In genomic region chr6:118893882-118894424, GRCh38 we compare ENCODE assay signal across 8 cellular contexts. TPM values are rescaled to one million over a fixed set of nuclear protein-coding genes. Genes with fewer than 3 reads are reported as not detected.
DNase-seq lines count a peak whose midpoint lies in the region; ATAC-seq and TF ChIP-seq lines count a peak whose summit lies in the region.

Gene ASF1A, plus strand, starts transcription at chr6:118894152. Its CDS starts 262 bp downstream, at chr6:118894414.

- peak within 1 kb of the TSS; percentile 77 for H3K4me3 ChIP-seq in naive thymus-derived CD4-positive, alpha-beta T cell (ENCODE audit: low read length)

- POLR2A ChIA-PET in naive thymus-derived CD4-positive, alpha-beta T cell (lab: Charles Lee): interaction anchor here (0.6 to 7.9 kb wide), 33 partner anchors 11 to 453 kb away, joined by 3 to 55 read pairs (median 4); partner anchors contain the start of gene MCM9

- peaks cover 0 to 2% (median 0%) of the 10 kb centered on the region in 5 donors for H3K27me3 Mint-ChIP-seq in naive thymus-derived CD4-positive, alpha-beta T cell

- intact Hi-C loops in naive thymus-derived CD4-positive, alpha-beta T cell (cut with micrococcal nuclease): loop anchor here (1.0 to 10.0 kb wide), 26 partner anchors 8 to 1412 kb away; partner anchors contain the start of genes CEP85L (in 2 of the 2), FAM184A (in 2 of the 2), MAN1A1 (in 2 of the 2) and DCBLD1 (in 1 of the 2)

- peaks cover 0 to 5% (median 0%) of the 10 kb centered on the region in 11 donors for H3K9me3 Mint-ChIP-seq in naive thymus-derived CD4-positive, alpha-beta T cell

- H3K9me3 ChIP-seq in naive thymus-derived CD4-positive, alpha-beta T cell (ENCODE audit: control insufficient read depth in 2 of 3, low read length in 3 of 3): no peaks in the 10 kb centered on the region

- H3K4me3 Mint-ChIP-seq in naive thymus-derived CD4-positive, alpha-beta T cell: peak within 1 kb of the TSS; percentile 88 to 97 (median 94)

- TF ChIP-seq CTCF in LNCAP (IDR thresholded peaks at IDR 0.05): peak; percentile 68

- H3K27ac Mint-ChIP-seq in naive thymus-derived CD4-positive, alpha-beta T cell: peak within 1 kb of the TSS; percentile 96 to 99 (median 99)

- H3K36me3 Mint-ChIP-seq in naive thymus-derived CD4-positive, alpha-beta T cell: peaks cover 0 to 17% (median 10%) of the 10 kb centered on the region in 5 donors

- H3K4me1 ChIP-seq in naive thymus-derived CD4-positive, alpha-beta T cell (ENCODE audit: control insufficient read depth in 2 of 2, insufficient read depth in 2 of 2, low read length in 2 of 2): peaks cover 47 to 52% of the 10 kb centered on the region in 2 donors

- H3K27me3 ChIP-seq in naive thymus-derived CD4-positive, alpha-beta T cell (ENCODE audit: control insufficient read depth in 2 of 2, insufficient read depth in 2 of 2, low read length in 2 of 2): no peaks in the 10 kb centered on the region

- peak; percentile 90 for ATAC-seq in naive thymus-derived CD4-positive, alpha-beta T cell

- peaks cover 0 to 10% (median 0%) of the 10 kb centered on the region in 3 experiments for H3K36me3 ChIP-seq in naive thymus-derived CD4-positive, alpha-beta T cell (ENCODE audit: control insufficient read depth in 2 of 3, insufficient read depth in 3 of 3, low read length in 3 of 3)

- H3K4me1 Mint-ChIP-seq in naive thymus-derived CD4-positive, alpha-beta T cell: peaks cover 39 to 76% (median 69%) of the 10 kb centered on the region in 7 donors

- CTCF ChIA-PET in naive thymus-derived CD4-positive, alpha-beta T cell (lab: Charles Lee): interaction anchor here (0.6 to 1.5 kb wide), 8 partner anchors 9 to 236 kb away, joined by 3 to 6 read pairs (median 3); no protein-coding TSS in a partner anchor

- DNase-seq in ELF-1 (ENCODE audit: low read depth, low spot score): peak; percentile 97
- DNase-seq in GOT3 (lab: John Stamatoyannopoulos, UW): peak; percentile 90
- DNase-seq in RPMI8226: peak; percentile 94
- DNase-seq in activated T-helper 1 cell treated with anti-CD3 and anti-CD28 coated beads, Interleukin-2, amount 50 U/mL, for 16 hours (ENCODE audit: low read depth in 1 of 2, low spot score in 1 of 2): peak; percentile 87 to 91
- DNase-seq in fibroblast of gingiva (ENCODE audit: low read depth): peak; percentile 98
- peak; percentile 94 to 98 (median 97) for DNase-seq in naive thymus-derived CD4-positive, alpha-beta T cell
- DNase-seq in stimulated activated naive CD4-positive, alpha-beta T cell (lab: John Stamatoyannopoulos, UW): peak; percentile 91 to 97 (median 95)

- peak within 1 kb of the TSS; percentile 91 for H3K27ac ChIP-seq in naive thymus-derived CD4-positive, alpha-beta T cell (ENCODE audit: low read depth, low read length)

RNA-seq across cellular contexts. Expression of gene ASF1A, which starts in this region (rescaled TPM):
- 10 to 100 TPM; 16.5 to 63.9 (median 35.7) TPM for total RNA-seq in naive thymus-derived CD4-positive, alpha-beta T cell
- 10 to 100 TPM; 48.5 to 56.5 TPM for polyA plus RNA-seq in naive thymus-derived CD4-positive, alpha-beta T cell

Comparison
In these comparisons a context has a peak if more than half of its experiments do, and no peak if none do; other contexts are left out.
1. Peak in every context shown above with its lines: DNase-seq, ATAC-seq, H3K4me3 ChIP-seq and H3K27ac ChIP-seq.